ENCODE assay signal across 22 cellular contexts in the genomic region with DNA sequence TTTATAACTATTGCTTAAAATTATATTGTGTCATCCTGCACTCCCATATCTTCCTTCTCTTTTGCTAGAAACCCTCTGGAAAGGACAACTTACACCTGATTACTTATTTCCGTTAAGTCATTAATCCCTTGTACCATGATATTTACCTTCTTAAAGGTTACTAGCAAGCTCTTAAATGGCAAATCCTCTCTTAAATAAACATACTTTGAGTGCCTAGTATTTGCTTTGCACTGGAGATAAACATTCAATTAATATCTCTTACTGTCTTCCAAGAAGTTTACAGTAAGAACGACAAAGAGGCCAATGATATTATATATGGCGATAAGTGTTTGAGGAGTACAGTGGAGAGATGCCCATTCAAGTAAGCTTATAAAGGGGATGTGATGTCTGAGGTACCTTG.
"Had no signal": no experiment of that assay in that cellular context is flagged by ENCODE, and none has a peak within 500 bp of the region (broad histone marks: within the 10 kb centered on the region; RNA-seq: fewer than 3 reads in every experiment).

No MANE protein-coding gene starts in this region.

- H3K79me2 ChIP-seq: parathyroid adenoma had no signal

- H3K9me3 ChIP-seq: esophagus squamous epithelium, right lobe of liver, thoracic aorta, tibial nerve, upper lobe of left lung, uterus had no signal

- H3K27me3 ChIP-seq: esophagus squamous epithelium, neural progenitor cell, right lobe of liver, tibial nerve, upper lobe of left lung, uterus had no signal

- H3K27ac ChIP-seq: coronary artery, esophagus squamous epithelium, neural progenitor cell, parathyroid adenoma, right lobe of liver, thoracic aorta, tibial nerve, upper lobe of left lung, uterus had no signal

- H3K4me1 ChIP-seq: esophagus squamous epithelium, parathyroid adenoma, right lobe of liver, tibial nerve, upper lobe of left lung, uterus had no signal

- DNase-seq: dermis blood vessel endothelial cell; effector memory CD8-positive, alpha-beta T cell; erythroblast; esophagus squamous epithelium; kidney; mesenchymal stem cell; midbrain; naive thymus-derived CD4-positive, alpha-beta T cell; right lobe of liver; small intestine; stimulated activated CD4-positive, alpha-beta T cell treated with anti-CD3 and anti-CD28 coated beads, Interleukin-15, amount 100 ng/mL, for 24 hours; stimulated activated CD4-positive, alpha-beta T cell treated with anti-CD3 and anti-CD28 coated beads, Interleukin-2, amount 100 ng/mL, for 48 hours; stimulated activated naive B cell treated with anti-CD40 and anti-IgM and Interleukin-4, amounts not matched to agents 10 μg/mL and 1 μg/mL and 100 μg/mL, for 72 hours; upper lobe of left lung; uterus had no signal

- H2AFZ ChIP-seq: neural progenitor cell, parathyroid adenoma had no signal

- H3K4me3 ChIP-seq: coronary artery, esophagus squamous epithelium, lung, neural progenitor cell, right lobe of liver, thoracic aorta, tibial nerve, upper lobe of left lung, uterus had no signal

- ATAC-seq: effector memory CD8-positive, alpha-beta T cell; left lobe of liver; naive thymus-derived CD4-positive, alpha-beta T cell; right lobe of liver; stimulated activated naive B cell treated with anti-CD40 and anti-IgM and Interleukin-4, amounts not matched to agents 10 μg/mL and 1 μg/mL and 100 μg/mL, for 72 hours had no signal

- H3K36me3 ChIP-seq: esophagus squamous epithelium, neural progenitor cell, right lobe of liver, thoracic aorta, tibial nerve, upper lobe of left lung, uterus had no signal

- H3K9ac ChIP-seq: neural progenitor cell, parathyroid adenoma had no signal

- H3K4me2 ChIP-seq: neural progenitor cell had no signal
